In genomic region chr15:44781128-44781810, GRCh38 we compare ENCODE assay signal across 27 cellular contexts.
"Had no signal": no experiment of that assay in that cellular context is flagged by ENCODE, and none has a peak within 500 bp of the region (broad histone marks: within the 10 kb centered on the region; RNA-seq: fewer than 3 reads in every experiment).

No MANE protein-coding gene starts in this region.

- H3K9me3 Mint-ChIP-seq: dendritic cell treated with granulocyte-macrophage colony-stimulating factor and Interleukin-4, amounts not matched to agents 40 ng/mL and 50 ng/mL, for 4 days; immature natural killer cell; memory B cell; naive B cell; nephron; neural progenitor cell; stimulated activated naive B cell treated with anti-CD40 and anti-IgM and Interleukin-4, amounts not matched to agents 10 μg/mL and 1 μg/mL and 100 μg/mL, for 72 hours; stimulated activated naive CD8-positive, alpha-beta T cell treated with anti-CD3 and anti-CD28 coated beads, Interleukin-15, Interleukin-2, amounts not matched to agents 100 ng/mL and 50 ng/mL, for 24 hours had no signal

- H3K4me3 Mint-ChIP-seq: dendritic cell treated with granulocyte-macrophage colony-stimulating factor and Interleukin-4, amounts not matched to agents 40 ng/mL and 50 ng/mL, for 4 days; immature natural killer cell; memory B cell; nephron; neural progenitor cell; stimulated activated naive B cell treated with anti-CD40 and anti-IgM and Interleukin-4, amounts not matched to agents 10 μg/mL and 1 μg/mL and 100 μg/mL, for 72 hours; stimulated activated naive CD8-positive, alpha-beta T cell treated with anti-CD3 and anti-CD28 coated beads, Interleukin-15, Interleukin-2, amounts not matched to agents 100 ng/mL and 50 ng/mL, for 24 hours had no signal

- DNase-seq: colonic mucosa; effector memory CD4-positive, alpha-beta T cell; foreskin keratinocyte; hypothalamus; immature natural killer cell; islet precursor cell; kidney glomerular epithelial cell; left colon; left ventricle myocardium superior; lower lobe of right lung; naive B cell; nucleus accumbens; psoas muscle; right cardiac atrium; sigmoid colon; spleen; stimulated activated naive B cell treated with anti-CD40 and anti-IgM and Interleukin-4, amounts not matched to agents 10 μg/mL and 1 μg/mL and 100 μg/mL, for 72 hours; transverse colon; upper lobe of right lung; uterus had no signal

- H3K9me3 ChIP-seq: colonic mucosa, esophagus muscularis mucosa, lower lobe of right lung, psoas muscle, sigmoid colon, spleen, transverse colon, upper lobe of right lung, uterus had no signal

- H2AFZ ChIP-seq: neural progenitor cell had no signal

- H3K36me3 ChIP-seq: colonic mucosa, esophagus muscularis mucosa, lower lobe of right lung, neural progenitor cell, sigmoid colon, spleen, transverse colon, upper lobe of right lung, uterus had no signal

- H3K27me3 Mint-ChIP-seq: dendritic cell treated with granulocyte-macrophage colony-stimulating factor and Interleukin-4, amounts not matched to agents 40 ng/mL and 50 ng/mL, for 4 days; memory B cell; naive B cell; stimulated activated naive B cell treated with anti-CD40 and anti-IgM and Interleukin-4, amounts not matched to agents 10 μg/mL and 1 μg/mL and 100 μg/mL, for 72 hours; stimulated activated naive CD8-positive, alpha-beta T cell treated with anti-CD3 and anti-CD28 coated beads, Interleukin-15, Interleukin-2, amounts not matched to agents 100 ng/mL and 50 ng/mL, for 24 hours had no signal

- H3K36me3 Mint-ChIP-seq: immature natural killer cell; memory B cell; naive B cell; neural progenitor cell; stimulated activated naive B cell treated with anti-CD40 and anti-IgM and Interleukin-4, amounts not matched to agents 10 μg/mL and 1 μg/mL and 100 μg/mL, for 72 hours had no signal

- H3K4me1 ChIP-seq: colonic mucosa, lower lobe of right lung, neural progenitor cell, psoas muscle, upper lobe of right lung had no signal

- H3K27ac ChIP-seq: colonic mucosa, esophagus muscularis mucosa, foreskin keratinocyte, lower lobe of right lung, neural progenitor cell, psoas muscle, sigmoid colon, skin epidermis, spleen, transverse colon, upper lobe of right lung, uterus had no signal

- H3K27me3 ChIP-seq: colonic mucosa, esophagus muscularis mucosa, foreskin keratinocyte, neural progenitor cell, sigmoid colon, spleen, transverse colon, upper lobe of right lung, uterus had no signal

- H3K27ac Mint-ChIP-seq: dendritic cell treated with granulocyte-macrophage colony-stimulating factor and Interleukin-4, amounts not matched to agents 40 ng/mL and 50 ng/mL, for 4 days; memory B cell; nephron; neural progenitor cell; stimulated activated naive B cell treated with anti-CD40 and anti-IgM and Interleukin-4, amounts not matched to agents 10 μg/mL and 1 μg/mL and 100 μg/mL, for 72 hours; stimulated activated naive CD8-positive, alpha-beta T cell treated with anti-CD3 and anti-CD28 coated beads, Interleukin-15, Interleukin-2, amounts not matched to agents 100 ng/mL and 50 ng/mL, for 24 hours had no signal

- H3K9ac ChIP-seq: neural progenitor cell had no signal

- H3K4me2 ChIP-seq: neural progenitor cell had no signal

- ATAC-seq: foreskin keratinocyte; left colon; left ventricle myocardium superior; lower lobe of right lung; psoas muscle; right cardiac atrium; stimulated activated naive B cell treated with anti-CD40 and anti-IgM and Interleukin-4, amounts not matched to agents 10 μg/mL and 1 μg/mL and 100 μg/mL, for 72 hours; upper lobe of right lung had no signal

- H3K4me3 ChIP-seq: colonic mucosa, esophagus muscularis mucosa, lower lobe of right lung, neural progenitor cell, psoas muscle, sigmoid colon, skin epidermis, spleen, transverse colon, upper lobe of right lung, uterus had no signal
